ENCODE assay signal across 2 cellular contexts in genomic region chr19:55279376-55279772, GRCh38.
TF ChIP-seq lines count a peak whose summit lies in the region.

No MANE protein-coding gene starts in this region.

TF ChIP-seq in GM23338, 12 proteins besides CTCF, POLR2A, EP300 and RAD21:
- TF ChIP-seq ETS1 (IDR thresholded peaks at IDR 0.05) (no peak), EZH2 (IDR thresholded peaks at IDR 0.05; ENCODE audit: low read depth, unreplicated experiment) (no peak), EZH2phosphoT487 (IDR thresholded peaks at IDR 0.05; ENCODE audit: unreplicated experiment) (no peak), POLR2AphosphoS5 (IDR thresholded peaks at IDR 0.05; ENCODE audit: low read depth) (no peak), CREB1 (CRISPR knock-in tag; IDR thresholded peaks at IDR 0.05; ENCODE audit: low read depth) (no peak)

TF ChIP-seq in WTC11, 78 proteins besides CTCF, POLR2A, EP300 and RAD21 (continued from another document):
- TF ChIP-seq ZNF281 (CRISPR knock-in tag; IDR thresholded peaks at IDR 0.05) (no peak), ESRRA (CRISPR knock-in tag; IDR thresholded peaks at IDR 0.05; ENCODE audit: borderline replicate concordance) (no peak), RELA (CRISPR knock-in tag; IDR thresholded peaks at IDR 0.05; ENCODE audit: borderline replicate concordance) (no peak), SOX15 (CRISPR knock-in tag; IDR thresholded peaks at IDR 0.05) (no peak), JUN (CRISPR knock-in tag; IDR thresholded peaks at IDR 0.05) (no peak)
